In the genomic region with DNA sequence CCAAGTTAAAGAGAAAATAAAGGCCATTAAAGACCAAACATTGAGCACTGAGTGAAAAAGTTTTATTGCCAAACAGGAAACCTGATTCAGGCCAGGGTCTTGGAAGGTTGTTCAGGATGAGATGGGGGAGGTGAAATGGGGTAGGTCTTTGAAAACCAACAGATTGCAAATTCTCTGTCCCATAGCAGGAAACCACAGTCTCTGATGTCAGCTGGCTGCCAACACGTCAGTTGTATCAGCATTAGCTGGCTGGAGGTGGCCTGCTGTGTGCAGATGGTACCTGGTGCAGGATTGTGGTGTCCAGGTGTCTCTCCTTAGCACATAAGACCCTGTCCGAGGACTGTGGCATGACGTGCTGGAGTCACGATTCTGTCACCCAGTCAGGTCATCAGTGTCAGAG, we compare ENCODE assay signal across 25 cellular contexts.
DNase-seq lines count a peak whose midpoint lies in the region; TF ChIP-seq lines count a peak whose summit lies in the region.
"Had no signal": no experiment of that assay in that cellular context is flagged by ENCODE, and none has a peak within 500 bp of the region (broad histone marks: within the 10 kb centered on the region; RNA-seq: fewer than 3 reads in every experiment).

No MANE protein-coding gene starts in this region.

- H3K9me3 ChIP-seq in BLaER1 treated with 17β-estradiol and CSF1 and Interleukin-3, amounts not matched to agents 10 nM and 100 nM (replicated peaks in 1 of 11): peaks cover 23 to 47% (median 41%) of the 10 kb centered on the region in 11 experiments
- H3K9me3 ChIP-seq in OCI-LY7 (ENCODE audit: low read length) (peaks cover 22% of the 10 kb centered on the region; the same call in 1 of the 2 replicates), BE2C (no peaks in the 10 kb centered on the region; the same call in 1 of the 2 replicates), right atrium auricular region (no peaks in the 10 kb centered on the region)
- H3K9me3 ChIP-seq: neutrophil, psoas muscle, SK-N-SH, thoracic aorta had no signal

- peak; percentile 27 for DNase-seq in Jurkat, Clone E6-1 (ENCODE audit: low read depth, low spot score)
- DNase-seq in OCI-LY7 (ENCODE audit: low spot score) (peak; percentile 29), dermis microvascular lymphatic vessel endothelial cell (ENCODE audit: low read depth in 2 of 2) (peak; percentile 4 to 71), BE2C (no peak), SHP77 treated with DMSO at 0.1 percent for 48 hours (lab: John Stamatoyannopoulos, UW) (no peak), right atrium auricular region (ENCODE audit: low spot score) (no peak)
- no peak for DNase-seq in stimulated activated naive CD4-positive, alpha-beta T cell treated with Interleukin-2 at 50 U/mL for 16 hours (lab: John Stamatoyannopoulos, UW)
- DNase-seq: activated effector memory CD4-positive, alpha-beta T cell treated with Interleukin-2 at 50 U/mL for 16 hours; activated T-cell treated with anti-CD3 and anti-CD28 coated beads for 4 hours; HCEC 1CT; KG1; mesenchymal stem cell; NCI-H1105 treated with DMSO at 0.1 percent for 48 hours; NCI-H2081; NCI-H2227 treated with DMSO at 0.1 percent for 48 hours; NCI-H526 treated with DMSO at 0.1 percent for 48 hours; psoas muscle; SK-N-SH; stimulated activated CD4-positive, alpha-beta T cell treated with anti-CD3 and anti-CD28 coated beads, Interleukin-15, amount 100 ng/mL, for 24 hours; stimulated activated naive CD4-positive, alpha-beta T cell; T-helper 17 cell had no signal

- H2AFZ ChIP-seq in OCI-LY7 (ENCODE audit: low read length): no peak overlapping the region

- peak overlapping the region in 9 of 11 experiments; percentile 20 to 66 (median 49); a peak in 15 of 22 replicates for H3K9ac ChIP-seq in BLaER1 treated with 17β-estradiol and CSF1 and Interleukin-3, amounts not matched to agents 10 nM and 100 nM
- H3K9ac ChIP-seq: SK-N-SH had no signal

- POLR2A ChIA-PET in OCI-LY7 (lab: Charles Lee): interaction anchor here (0.6 to 1.8 kb wide), 4 partner anchors 10 to 1123 kb away, joined by 3 to 6 read pairs (median 4); no protein-coding TSS in a partner anchor

- peaks cover 40 to 86% (median 78%) of the 10 kb centered on the region in 10 experiments for H3K4me1 ChIP-seq in BLaER1 treated with 17β-estradiol and CSF1 and Interleukin-3, amounts not matched to agents 10 nM and 100 nM
- H3K4me1 ChIP-seq in OCI-LY7 (ENCODE audit: insufficient read depth, low read length, poor library complexity, severe bottlenecking) (peaks cover 32% of the 10 kb centered on the region), BE2C (no peaks in the 10 kb centered on the region; the same call in 1 of the 2 replicates), right atrium auricular region (no peaks in the 10 kb centered on the region)
- H3K4me1 ChIP-seq: psoas muscle had no signal

- TF ChIP-seq CTCF in OCI-LY7 (conservative IDR thresholded peaks at IDR 0.05; ENCODE audit: low read length): no peak
- no peak for TF ChIP-seq CTCF in BE2C (IDR thresholded peaks at IDR 0.05; ENCODE audit: low read depth, low read length)
- no peak for TF ChIP-seq CTCF in right atrium auricular region (IDR thresholded peaks at IDR 0.05)

- H3K79me2 ChIP-seq in OCI-LY7 (ENCODE audit: insufficient read depth, low read depth, low read length): no peaks in the 10 kb centered on the region

- H3K4me2 ChIP-seq in BLaER1 treated with 17β-estradiol and CSF1 and Interleukin-3, amounts not matched to agents 10 nM and 100 nM: peak overlapping the region; percentile 66 to 87 (median 81)
- no peak overlapping the region for H3K4me2 ChIP-seq in OCI-LY7 (ENCODE audit: low read length)
- H3K4me2 ChIP-seq: SK-N-SH had no signal

- no TSS peak for BruUV-seq in OCI-LY7 (replicated peaks; lab: Mats Ljungman, UMichigan)

- H3K9me2 ChIP-seq in OCI-LY7 (ENCODE audit: insufficient read depth, low read length): no peaks in the 10 kb centered on the region
- H3K9me2 ChIP-seq: SK-N-SH had no signal

- CTCF ChIA-PET in OCI-LY7 (lab: Charles Lee; ENCODE audit: unreplicated experiment): no interaction called here

- H3K27me3 ChIP-seq in BLaER1 treated with 17β-estradiol and CSF1 and Interleukin-3, amounts not matched to agents 10 nM and 100 nM: no peaks in the 10 kb centered on the region
- no peaks in the 10 kb centered on the region for H3K27me3 ChIP-seq in BE2C
- no peaks in the 10 kb centered on the region for H3K27me3 ChIP-seq in right atrium auricular region
- H3K27me3 ChIP-seq: dorsolateral prefrontal cortex had no signal

- peak overlapping the region in 8 of 10 experiments; percentile 10 to 33 (median 20); a peak in 10 of 20 replicates for H3K4me3 ChIP-seq in BLaER1 treated with 17β-estradiol and CSF1 and Interleukin-3, amounts not matched to agents 10 nM and 100 nM
- H3K4me3 ChIP-seq in Jurkat, Clone E6-1 (ENCODE audit: low read length): no peak overlapping the region
- H3K4me3 ChIP-seq in OCI-LY7 (ENCODE audit: low read depth, low read length, poor library complexity, severe bottlenecking) (no peak overlapping the region), BE2C (ENCODE audit: low read depth, low read length) (no peak overlapping the region), right atrium auricular region (no peak overlapping the region)
- H3K4me3 ChIP-seq: dorsolateral prefrontal cortex, psoas muscle, thoracic aorta had no signal

- intact Hi-C loops in OCI-LY7 (cut with micrococcal nuclease; ENCODE audit: unreplicated experiment): no loop called here

- H4K20me1 ChIP-seq in BLaER1 treated with 17β-estradiol and CSF1 and Interleukin-3, amounts not matched to agents 10 nM and 100 nM: no peaks in the 10 kb centered on the region
- no peaks in the 10 kb centered on the region for H4K20me1 ChIP-seq in OCI-LY7 (ENCODE audit: insufficient read depth, low read length)

- H3K27ac ChIP-seq in BLaER1 treated with 17β-estradiol and CSF1 and Interleukin-3, amounts not matched to agents 10 nM and 100 nM: peak overlapping the region in 9 of 11 experiments; percentile 58 to 81 (median 72); a peak in 18 of 22 replicates
- no peak overlapping the region for H3K27ac ChIP-seq in OCI-LY7 (ENCODE audit: low read depth, low read length, poor library complexity, severe bottlenecking)
- no peak overlapping the region for H3K27ac ChIP-seq in right atrium auricular region
- H3K27ac ChIP-seq: neutrophil, psoas muscle, thoracic aorta had no signal

- peaks cover 0 to 15% (median 8%) of the 10 kb centered on the region in 11 experiments; a peak in 8 of 22 replicates for H3K36me3 ChIP-seq in BLaER1 treated with 17β-estradiol and CSF1 and Interleukin-3, amounts not matched to agents 10 nM and 100 nM
- peaks cover 21% of the 10 kb centered on the region for H3K36me3 ChIP-seq in OCI-LY7 (ENCODE audit: insufficient read depth, low read length)
- H3K36me3 ChIP-seq in BE2C: no peaks in the 10 kb centered on the region
- H3K36me3 ChIP-seq in right atrium auricular region: no peaks in the 10 kb centered on the region
- H3K36me3 ChIP-seq: neutrophil, thoracic aorta had no signal

Comparison
In these comparisons a context has a peak if more than half of its experiments do, and no peak if none do; other contexts are left out.
1. H3K27ac ChIP-seq: peak in BLaER1 treated with 17β-estradiol and CSF1 and Interleukin-3, amounts not matched to agents 10 nM and 100 nM (9 of 11); none in OCI-LY7 (single experiment) and right atrium auricular region (0 of 2).
2. H3K4me3 ChIP-seq: peak in BLaER1 treated with 17β-estradiol and CSF1 and Interleukin-3, amounts not matched to agents 10 nM and 100 nM (8 of 10); none in Jurkat, Clone E6-1 (single experiment), OCI-LY7 (single experiment), BE2C (single experiment) and right atrium auricular region (0 of 2).
3. DNase-seq: peak in Jurkat, Clone E6-1 (single experiment), OCI-LY7 (single experiment) and dermis microvascular lymphatic vessel endothelial cell (2 of 2); none in BE2C (single experiment), SHP77 treated with DMSO at 0.1 percent for 48 hours (single experiment), stimulated activated naive CD4-positive, alpha-beta T cell treated with Interleukin-2 at 50 U/mL for 16 hours (single experiment) and right atrium auricular region (single experiment).